Comparison of ENCODE assay signal across 10 cellular contexts in genomic region chr5:139848508-139849100, GRCh38. TPM values are rescaled to one million over a fixed set of nuclear protein-coding genes. Genes with fewer than 3 reads are reported as not detected.
DNase-seq lines count a peak whose midpoint lies in the region; ATAC-seq and TF ChIP-seq lines count a peak whose summit lies in the region.
"Had no signal": no experiment of that assay in that cellular context is flagged by ENCODE, and none has a peak within 500 bp of the region (broad histone marks: within the 10 kb centered on the region; RNA-seq: fewer than 3 reads in every experiment).

No MANE protein-coding gene starts in this region.

- WGBS in thyroid gland, 2 donors, result 16 to 31% methylated on average over 18 to 32 of the region's 43 CpGs

- H3K27me3 ChIP-seq in OCI-LY3 (ENCODE audit: low read depth, low read length) (0 out of 2 replicates have a peak, but pooled peaks cover 3% of the 10 kb centered on the region), mucosa of rectum (ENCODE audit: control insufficient read depth in 2 of 2, insufficient read depth in 2 of 2, low read length in 2 of 2) (peaks cover 16 to 25% of the 10 kb centered on the region in 2 donors), thyroid gland (no peaks in the 10 kb centered on the region)

- no peaks in the 10 kb centered on the region for H4K20me1 ChIP-seq in OCI-LY3 (ENCODE audit: insufficient read depth, low read length)

- no peak for TF ChIP-seq POLR2A in thyroid gland (IDR thresholded peaks at IDR 0.05)

- no peak overlapping the region for H3K27ac ChIP-seq in OCI-LY3 (ENCODE audit: low read length)
- no peak overlapping the region for H3K27ac ChIP-seq in mucosa of rectum (ENCODE audit: low read depth in 2 of 2, low read length in 2 of 2)
- H3K27ac ChIP-seq in thyroid gland, result peak overlapping the region in 1 of 3 donors; percentile 66
- H3K27ac ChIP-seq: neutrophil had no signal

- H3K9me3 ChIP-seq in OCI-LY3 (ENCODE audit: insufficient read depth, low read length), result no peaks in the 10 kb centered on the region
- H3K9me3 ChIP-seq in mucosa of rectum (ENCODE audit: control insufficient read depth in 2 of 2, low read length in 2 of 2), result no peaks in the 10 kb centered on the region
- H3K9me3 ChIP-seq in thyroid gland, result no peaks in the 10 kb centered on the region
- H3K9me3 ChIP-seq: neutrophil had no signal

- TF ChIP-seq CTCF in OCI-LY3 (IDR thresholded peaks at IDR 0.05; ENCODE audit: low read depth, low read length) (no peak), cardiac fibroblast (IDR thresholded peaks at IDR 0.05; ENCODE audit: low read depth, low read length) (no peak), thyroid gland (IDR thresholded peaks at IDR 0.05) (no peak), omental fat pad (IDR thresholded peaks at IDR 0.05) (no peak)

- no peaks in the 10 kb centered on the region for H3K79me2 ChIP-seq in OCI-LY3 (ENCODE audit: low read length)

- DNase-seq in cardiac fibroblast (ENCODE audit: low read depth in 2 of 2) (peak in 1 of 2 donors; percentile 27), thyroid gland (peak; percentile 32 to 36), Kasumi-1 (lab: John Stamatoyannopoulos, UW) (no peak), omental fat pad (ENCODE audit: low spot score) (no peak)

- peak overlapping the region; percentile 69 for H3K4me3 ChIP-seq in OCI-LY3 (ENCODE audit: low read length)
- H3K4me3 ChIP-seq in cardiac fibroblast (replicated peaks in 1 of 2; ENCODE audit: low read depth in 2 of 2, low read length in 2 of 2), result peak overlapping the region; percentile 24 to 34
- H3K4me3 ChIP-seq in mucosa of rectum (ENCODE audit: low read length in 2 of 2), result peak overlapping the region; percentile 26 to 48
- peak overlapping the region in 2 of 3 donors; percentile 30 to 58 for H3K4me3 ChIP-seq in thyroid gland (replicated peaks in 1 of 3)

- intact Hi-C loops in thyroid gland (cut with DNase I), result no loop called here

- H3K9ac ChIP-seq in OCI-LY3 (ENCODE audit: low read length), result no peak overlapping the region
- peak overlapping the region in 1 of 2 donors; percentile 30 for H3K9ac ChIP-seq in mucosa of rectum (ENCODE audit: low read depth in 1 of 2, low read length in 2 of 2)

- H3K36me3 ChIP-seq in OCI-LY3 (replicated peaks; ENCODE audit: low read depth, low read length) (no peaks in the 10 kb centered on the region), mucosa of rectum (ENCODE audit: control insufficient read depth in 2 of 2, insufficient read depth in 2 of 2, low read length in 2 of 2) (no peaks in the 10 kb centered on the region), thyroid gland (no peaks in the 10 kb centered on the region)
- H3K36me3 ChIP-seq: neutrophil had no signal

- H3K4me2 ChIP-seq in OCI-LY3 (ENCODE audit: low read length), result peak overlapping the region; percentile 57

- H3K4me1 ChIP-seq in OCI-LY3 (ENCODE audit: low read length) (peaks cover 5% of the 10 kb centered on the region; the same call in 1 of the 2 replicates), mucosa of rectum (ENCODE audit: control insufficient read depth in 2 of 2, insufficient read depth in 2 of 2, low read length in 2 of 2) (no peaks in the 10 kb centered on the region), thyroid gland (peaks cover 5 to 10% of the 10 kb centered on the region in 2 donors)

- H2AFZ ChIP-seq in OCI-LY3 (ENCODE audit: low read depth, low read length), result no peak overlapping the region

- ATAC-seq in GM19328 (IDR thresholded peaks at IDR 0.05; ENCODE audit: unreplicated experiment) (peak; percentile 9), HG02623 (IDR thresholded peaks at IDR 0.05; ENCODE audit: unreplicated experiment) (no peak), omental fat pad (ENCODE audit: low FRiP score) (no peak)

RNA-seq across cellular contexts. Expression of gene PSD2, which starts 53.0 kb away (rescaled TPM):
- under 1 TPM in 3 of 4 donors, not detected in 1; 0.11 to 0.67 (median 0.13) TPM for total RNA-seq in thyroid gland
- under 1 TPM in 3 of 4 donors, not detected in 1; 0.12 to 0.46 (median 0.16) TPM for total RNA-seq in omental fat pad
- total RNA-seq: LHCN-M2 had no signal

Comparison
In these comparisons a context has a peak if more than half of its experiments do, and no peak if none do; other contexts are left out.
1. DNase-seq: peak in thyroid gland (2 of 2); none in Kasumi-1 (0 of 2) and omental fat pad (single experiment).
2. Peak in every context shown above with its lines, with median percentiles within 50 percentile points of each other: H3K4me3 ChIP-seq.